28 cellular contexts compared by ENCODE assay signal in the genomic region with DNA sequence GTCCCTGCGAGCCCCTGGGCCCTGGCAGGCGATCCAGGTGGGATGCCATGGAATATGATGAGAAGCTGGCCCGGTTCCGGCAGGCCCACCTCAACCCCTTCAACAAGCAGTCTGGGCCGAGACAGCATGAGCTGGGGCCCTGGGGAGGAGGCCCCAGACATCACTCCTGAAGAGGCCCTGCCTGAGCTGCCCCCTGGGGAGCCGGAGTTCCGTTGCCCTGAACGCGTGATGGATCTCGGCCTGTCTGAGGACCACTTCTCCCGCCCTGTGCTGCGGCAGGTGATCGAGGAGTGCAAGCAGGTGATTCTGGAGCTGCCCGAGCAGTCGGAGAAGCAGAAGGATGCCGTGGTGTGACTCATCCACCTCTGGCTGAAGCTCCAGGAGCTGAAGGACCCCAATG.
"Had no signal": no experiment of that assay in that cellular context is flagged by ENCODE, and none has a peak within 500 bp of the region (broad histone marks: within the 10 kb centered on the region; RNA-seq: fewer than 3 reads in every experiment).

No MANE protein-coding gene starts in this region.

- H3K36me3 Mint-ChIP-seq: mesothelial cell of epicardium; naive B cell; natural killer cell; neural progenitor cell; stimulated activated naive B cell treated with anti-CD40 and anti-IgM and Interleukin-4, amounts not matched to agents 10 μg/mL and 1 μg/mL and 100 μg/mL, for 72 hours had no signal

- H3K9me3 Mint-ChIP-seq: mesothelial cell of epicardium; natural killer cell; nephron progenitor cell; neural progenitor cell; stimulated activated naive B cell treated with anti-CD40 and anti-IgM and Interleukin-4, amounts not matched to agents 10 μg/mL and 1 μg/mL and 100 μg/mL, for 72 hours had no signal

- H3K36me3 ChIP-seq: left lung, lower lobe of right lung, neural progenitor cell, ovary, right atrium auricular region, right lobe of liver, stomach, thyroid gland, uterus had no signal

- DNase-seq: hippocampal formation; kidney; left colon; left lung; lower lobe of right lung; mammary epithelial cell; mesenchymal stem cell; naive B cell; natural killer cell; nephron progenitor cell; ovary; right lobe of liver; stimulated activated CD4-positive, alpha-beta T cell treated with anti-CD3 and anti-CD28 coated beads, Interleukin-1b, Interleukin-23, amount 100 ng/mL, for 48 hours; stimulated activated CD4-positive, alpha-beta T cell treated with anti-CD3 and anti-CD28 coated beads, Interleukin-2, amount 100 ng/mL, for 48 hours; stimulated activated CD4-positive, alpha-beta T cell treated with anti-CD3 and anti-CD28 coated beads, Interleukin-4, amount 100 ng/mL, for 4 hours; stimulated activated CD8-positive, alpha-beta memory T cell treated with anti-CD3 and anti-CD28 coated beads, Interleukin-4, amount 100 ng/mL, for 48 hours; stimulated activated naive B cell treated with anti-CD40 and anti-IgM and Interleukin-4, amounts not matched to agents 10 μg/mL and 1 μg/mL and 100 μg/mL, for 72 hours; stimulated activated naive CD8-positive, alpha-beta T cell treated with anti-CD3 and anti-CD28 coated beads, Interleukin-15, Interleukin-2, amounts not matched to agents 100 U/mL and 50 U/mL, for 24 hours; stomach; testis; thyroid gland; trophoblast cell; uterus had no signal

- H3K27ac Mint-ChIP-seq: mesothelial cell of epicardium; natural killer cell; nephron progenitor cell; progenitor cell of endocrine pancreas; stimulated activated naive B cell treated with anti-CD40 and anti-IgM and Interleukin-4, amounts not matched to agents 10 μg/mL and 1 μg/mL and 100 μg/mL, for 72 hours had no signal

- ATAC-seq: left colon; left lung; lower lobe of right lung; natural killer cell; right lobe of liver; stimulated activated naive B cell treated with anti-CD40 and anti-IgM and Interleukin-4, amounts not matched to agents 10 μg/mL and 1 μg/mL and 100 μg/mL, for 72 hours; stimulated activated naive CD8-positive, alpha-beta T cell treated with anti-CD3 and anti-CD28 coated beads, Interleukin-15, Interleukin-2, amounts not matched to agents 100 U/mL and 50 U/mL, for 24 hours had no signal

- H3K4me3 ChIP-seq: left lung, lower lobe of right lung, neural progenitor cell, ovary, right atrium auricular region, right lobe of liver, smooth muscle cell, stomach, testis, thyroid gland, uterus had no signal

- H3K4me1 Mint-ChIP-seq: mesothelial cell of epicardium, natural killer cell had no signal

- H3K9me3 ChIP-seq: left lung, lower lobe of right lung, ovary, right atrium auricular region, right lobe of liver, stomach, testis, thyroid gland, uterus had no signal

- H3K27me3 Mint-ChIP-seq: naive B cell; progenitor cell of endocrine pancreas; stimulated activated naive B cell treated with anti-CD40 and anti-IgM and Interleukin-4, amounts not matched to agents 10 μg/mL and 1 μg/mL and 100 μg/mL, for 72 hours had no signal

- H3K4me3 Mint-ChIP-seq: mesothelial cell of epicardium; naive B cell; natural killer cell; nephron progenitor cell; neural progenitor cell; stimulated activated naive B cell treated with anti-CD40 and anti-IgM and Interleukin-4, amounts not matched to agents 10 μg/mL and 1 μg/mL and 100 μg/mL, for 72 hours had no signal

- H3K27ac ChIP-seq: left lung, lower lobe of right lung, neural progenitor cell, ovary, right atrium auricular region, right lobe of liver, stomach, testis, thyroid gland, uterus had no signal

- H3K4me1 ChIP-seq: left lung, lower lobe of right lung, neural progenitor cell, right atrium auricular region, right lobe of liver, stomach, testis, thyroid gland, uterus had no signal
